Comparison of ENCODE assay signal across 27 cellular contexts in the genomic region with DNA sequence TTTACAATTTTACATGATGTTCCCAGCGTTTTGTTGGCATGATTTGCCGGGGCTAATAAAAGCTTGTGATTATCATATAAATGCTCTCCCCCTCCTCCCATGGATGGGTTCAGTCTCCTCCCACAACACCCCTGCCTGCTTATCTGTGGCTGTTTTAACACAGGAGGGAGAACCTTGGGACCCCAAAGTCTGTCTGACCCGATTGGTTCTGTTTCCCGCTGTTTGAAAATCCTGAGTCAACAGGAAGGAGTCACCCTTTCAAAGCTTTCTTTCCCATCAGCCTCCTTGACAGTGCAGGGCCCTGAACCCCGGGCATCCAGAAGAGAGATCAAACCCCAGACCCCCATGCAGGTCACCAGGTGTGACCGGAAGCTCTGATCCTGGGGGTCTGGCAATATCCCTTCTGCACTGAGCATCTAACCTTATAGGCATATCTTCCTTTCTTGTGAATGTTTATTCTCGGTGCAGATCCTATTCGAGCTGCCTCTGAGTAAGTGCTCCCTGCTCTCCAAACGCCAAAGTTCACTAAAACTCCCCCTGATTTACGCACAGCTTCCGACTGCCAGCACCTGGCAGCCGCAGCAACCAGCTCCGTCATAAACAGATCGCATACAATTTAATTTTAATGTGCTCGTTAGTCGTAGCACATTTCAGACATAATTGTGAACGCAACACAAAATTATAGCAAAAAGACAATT.
DNase-seq lines count a peak whose midpoint lies in the region; ATAC-seq, FAIRE-seq and TF ChIP-seq lines count a peak whose summit lies in the region.
"Had no signal": no experiment of that assay in that cellular context is flagged by ENCODE, and none has a peak within 500 bp of the region (broad histone marks: within the 10 kb centered on the region; RNA-seq: fewer than 3 reads in every experiment).

No MANE protein-coding gene starts in this region.

- POLR2A ChIA-PET in A549 (lab: Yijun Ruan, JAX), result no interaction called here
- POLR2A ChIA-PET in activated CD4-positive, alpha-beta memory T cell treated with anti-CD3 and anti-CD28 coated beads, Interleukin-2, amount 10 ng/mL, durations not matched to agents 7 days and 5 days (lab: Charles Lee), result no interaction called here

- no peak for TF ChIP-seq POLR2A in A549 (IDR thresholded peaks at IDR 0.05; ENCODE audit: low read length)

- no peak overlapping the region for H3K27ac Mint-ChIP-seq in chondrocyte (ENCODE audit: unreplicated experiment)
- H3K27ac Mint-ChIP-seq in activated CD4-positive, alpha-beta memory T cell treated with anti-CD3 and anti-CD28 coated beads, Interleukin-2, amount 10 ng/mL, durations not matched to agents 7 days and 5 days, result no peak overlapping the region
- H3K27ac Mint-ChIP-seq: activated T-cell treated with anti-CD3 and anti-CD28 coated beads, Interleukin-2, amount 50 U/mL, for 24 hours; IgD-negative memory B cell; stimulated activated naive CD8-positive, alpha-beta T cell treated with anti-CD3 and anti-CD28 coated beads, Interleukin-15, Interleukin-2, amounts not matched to agents 100 ng/mL and 50 ng/mL, for 24 hours had no signal

- H3K27me3 Mint-ChIP-seq in chondrocyte (ENCODE audit: low read depth), result no peaks in the 10 kb centered on the region
- no peaks in the 10 kb centered on the region for H3K27me3 Mint-ChIP-seq in activated CD4-positive, alpha-beta memory T cell treated with anti-CD3 and anti-CD28 coated beads, Interleukin-2, amount 10 ng/mL, durations not matched to agents 7 days and 5 days
- H3K27me3 Mint-ChIP-seq: activated T-cell treated with anti-CD3 and anti-CD28 coated beads, Interleukin-2, amount 50 U/mL, for 24 hours; stimulated activated naive CD8-positive, alpha-beta T cell treated with anti-CD3 and anti-CD28 coated beads, Interleukin-15, Interleukin-2, amounts not matched to agents 100 ng/mL and 50 ng/mL, for 24 hours had no signal

- ATAC-seq in A549 (no peak), omental fat pad (ENCODE audit: low FRiP score) (peak; percentile 75), esophagus mucosa (no peak), GM18520 (IDR thresholded peaks at IDR 0.05; ENCODE audit: unreplicated experiment) (no peak)
- ATAC-seq: body of pancreas, SK-N-SH treated with all-trans-retinoic acid at 6 μM for 48 hours had no signal

- no peak overlapping the region for H3K4me3 Mint-ChIP-seq in chondrocyte (ENCODE audit: unreplicated experiment)
- no peak overlapping the region for H3K4me3 Mint-ChIP-seq in activated CD4-positive, alpha-beta memory T cell treated with anti-CD3 and anti-CD28 coated beads, Interleukin-2, amount 10 ng/mL, durations not matched to agents 7 days and 5 days
- H3K4me3 Mint-ChIP-seq: activated T-cell treated with anti-CD3 and anti-CD28 coated beads, Interleukin-2, amount 50 U/mL, for 24 hours; IgD-negative memory B cell; stimulated activated naive CD8-positive, alpha-beta T cell treated with anti-CD3 and anti-CD28 coated beads, Interleukin-15, Interleukin-2, amounts not matched to agents 100 ng/mL and 50 ng/mL, for 24 hours had no signal

- H3K4me1 Mint-ChIP-seq in chondrocyte (ENCODE audit: low read depth), result peaks cover 11% of the 10 kb centered on the region
- no peaks in the 10 kb centered on the region for H3K4me1 Mint-ChIP-seq in activated CD4-positive, alpha-beta memory T cell treated with anti-CD3 and anti-CD28 coated beads, Interleukin-2, amount 10 ng/mL, durations not matched to agents 7 days and 5 days
- H3K4me1 Mint-ChIP-seq: IgD-negative memory B cell had no signal

- H3K9me3 Mint-ChIP-seq in chondrocyte (ENCODE audit: low read depth), result no peaks in the 10 kb centered on the region
- no peaks in the 10 kb centered on the region for H3K9me3 Mint-ChIP-seq in activated CD4-positive, alpha-beta memory T cell treated with anti-CD3 and anti-CD28 coated beads, Interleukin-2, amount 10 ng/mL, durations not matched to agents 7 days and 5 days
- H3K9me3 Mint-ChIP-seq: activated T-cell treated with anti-CD3 and anti-CD28 coated beads, Interleukin-2, amount 50 U/mL, for 24 hours; stimulated activated naive CD8-positive, alpha-beta T cell treated with anti-CD3 and anti-CD28 coated beads, Interleukin-15, Interleukin-2, amounts not matched to agents 100 ng/mL and 50 ng/mL, for 24 hours had no signal

- no peak for DNase-seq in A549 (ENCODE audit: low read depth in 1 of 2, low spot score in 1 of 2)
- no peak for DNase-seq in HL-60 (ENCODE audit: low read depth in 1 of 2, low spot score in 1 of 2)
- peak; percentile 30 for DNase-seq in chondrocyte (ENCODE audit: low spot score)
- no peak for DNase-seq in omental fat pad (ENCODE audit: low spot score)
- DNase-seq in activated CD4-positive, alpha-beta memory T cell treated with anti-CD3 and anti-CD28 coated beads, Interleukin-2, amount 10 ng/mL, durations not matched to agents 7 days and 5 days, result no peak
- DNase-seq in NCI-H146 treated with DMSO at 0.1 percent for 48 hours (lab: John Stamatoyannopoulos, UW; ENCODE audit: unreplicated experiment), result no peak
- DNase-seq: ACHN; activated CD4-positive, alpha-beta T cell treated with anti-CD3 and anti-CD28 coated beads for 4 hours; activated naive CD4-positive, alpha-beta T cell treated with Interleukin-2 at 50 U/mL for 16 hours; activated T-cell treated with anti-CD3 and anti-CD28 coated beads, Interleukin-2, amount 50 U/mL, for 24 hours; adrenal gland; body of pancreas; mammary epithelial cell; NCI-H1092 treated with DMSO at 0.1 percent for 48 hours; NCI-H2029; NCI-H226; NCI-H82; T-helper 2 cell; tibial artery had no signal

- H3K27ac ChIP-seq in A549 (no peak overlapping the region), HL-60 (replicated peaks) (peak overlapping the region; percentile 46)
- H3K27ac ChIP-seq: adrenal gland, BLaER1, body of pancreas, tibial artery had no signal

- no peaks in the 10 kb centered on the region for H3K27me3 ChIP-seq in HL-60 (ENCODE audit: insufficient read depth, poor library complexity, severe bottlenecking)
- H3K27me3 ChIP-seq: adrenal gland, BLaER1, body of pancreas, tibial artery had no signal

- CTCF ChIA-PET in A549 (lab: Yijun Ruan, JAX), result interaction anchor here (0.6 to 1.9 kb wide), 3 partner anchors 11 to 46 kb away, joined by 3 to 7 read pairs (median 3); no protein-coding TSS in a partner anchor
- CTCF ChIA-PET in activated CD4-positive, alpha-beta memory T cell treated with anti-CD3 and anti-CD28 coated beads, Interleukin-2, amount 10 ng/mL, durations not matched to agents 7 days and 5 days (lab: Charles Lee), result no interaction called here

- no peak for TF ChIP-seq RAD21 in A549 (conservative IDR thresholded peaks at IDR 0.05 in 1 of 2, IDR thresholded peaks at IDR 0.05 in 1 of 2)

- H3K4me1 ChIP-seq in A549, result no peaks in the 10 kb centered on the region
- H3K4me1 ChIP-seq: adrenal gland, body of pancreas, tibial artery had no signal

- H3K4me3 ChIP-seq in A549 (no peak overlapping the region), HL-60 (replicated peaks; ENCODE audit: insufficient read depth, low read length) (no peak overlapping the region)
- H3K4me3 ChIP-seq: adrenal gland, BLaER1, body of pancreas, tibial artery had no signal

- TF ChIP-seq CTCF in A549 (IDR thresholded peaks at IDR 0.05) (no peak), HL-60 (IDR thresholded peaks at IDR 0.05; ENCODE audit: insufficient read depth, low read length) (no peak), chondrocyte (IDR thresholded peaks at IDR 0.05) (no peak), omental fat pad (IDR thresholded peaks at IDR 0.05) (no peak)

- 54% methylated on average over 17 of the region's 17 CpGs for WGBS in A549 (ENCODE audit: missing lambda C conversion rate)

- H3K4me2 ChIP-seq in A549, result no peak overlapping the region

- H3K36me3 Mint-ChIP-seq in chondrocyte (ENCODE audit: low read depth), result peaks cover 28% of the 10 kb centered on the region
- H3K36me3 Mint-ChIP-seq in activated CD4-positive, alpha-beta memory T cell treated with anti-CD3 and anti-CD28 coated beads, Interleukin-2, amount 10 ng/mL, durations not matched to agents 7 days and 5 days (ENCODE audit: low read depth), result no peaks in the 10 kb centered on the region
- H3K36me3 Mint-ChIP-seq: IgD-negative memory B cell had no signal

- H3K9me3 ChIP-seq in A549, result no peaks in the 10 kb centered on the region
- H3K9me3 ChIP-seq: adrenal gland, body of pancreas, tibial artery had no signal

- TF ChIP-seq EP300 in A549 (IDR thresholded peaks at IDR 0.05), result no peak

- FAIRE-seq in A549 (lab: Jason Lieb, UNC), result peak; percentile 70
- FAIRE-seq: G401.6, H1 had no signal

TF ChIP-seq in A549, 52 proteins besides CTCF, POLR2A, EP300 and RAD21:
- TF ChIP-seq HEYL (CRISPR knock-in tag; IDR thresholded peaks at IDR 0.05), result no peak
- no peak for TF ChIP-seq BHLHE40 (IDR thresholded peaks at IDR 0.05; ENCODE audit: low read depth, low read length)
- TF ChIP-seq ZSCAN20 (CRISPR knock-in tag; IDR thresholded peaks at IDR 0.05), result no peak
- TF ChIP-seq KDM5A (IDR thresholded peaks at IDR 0.05), result no peak
- TF ChIP-seq TFCP2L1 (CRISPR knock-in tag; IDR thresholded peaks at IDR 0.05), result no peak
- no peak for TF ChIP-seq HDAC2 (IDR thresholded peaks at IDR 0.05)
- TF ChIP-seq ZC3H11A (IDR thresholded peaks at IDR 0.05), result no peak
- no peak for TF ChIP-seq KDM1A (IDR thresholded peaks at IDR 0.05; ENCODE audit: low read depth)
- TF ChIP-seq NR3C1 (IDR thresholded peaks at IDR 0.05), result no peak
- TF ChIP-seq, protein P1, sequence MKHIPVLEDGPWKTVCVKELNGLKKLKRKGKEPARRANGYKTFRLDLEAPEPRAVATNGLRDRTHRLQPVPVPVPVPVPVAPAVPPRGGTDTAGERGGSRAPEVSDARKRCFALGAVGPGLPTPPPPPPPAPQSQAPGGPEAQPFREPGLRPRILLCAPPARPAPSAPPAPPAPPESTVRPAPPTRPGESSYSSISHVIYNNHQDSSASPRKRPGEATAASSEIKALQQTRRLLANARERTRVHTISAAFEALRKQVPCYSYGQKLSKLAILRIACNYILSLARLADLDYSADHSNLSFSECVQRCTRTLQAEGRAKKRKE (CRISPR knock-in tag; IDR thresholded peaks at IDR 0.05; ENCODE audit: low read depth), result no peak
- TF ChIP-seq, protein P2, sequence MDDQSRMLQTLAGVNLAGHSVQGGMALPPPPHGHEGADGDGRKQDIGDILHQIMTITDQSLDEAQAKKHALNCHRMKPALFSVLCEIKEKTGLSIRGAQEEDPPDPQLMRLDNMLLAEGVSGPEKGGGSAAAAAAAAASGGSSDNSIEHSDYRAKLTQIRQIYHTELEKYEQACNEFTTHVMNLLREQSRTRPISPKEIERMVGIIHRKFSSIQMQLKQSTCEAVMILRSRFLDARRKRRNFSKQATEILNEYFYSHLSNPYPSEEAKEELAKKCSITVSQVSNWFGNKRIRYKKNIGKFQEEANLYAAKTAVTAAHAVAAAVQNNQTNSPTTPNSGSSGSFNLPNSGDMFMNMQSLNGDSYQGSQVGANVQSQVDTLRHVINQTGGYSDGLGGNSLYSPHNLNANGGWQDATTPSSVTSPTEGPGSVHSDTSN (IDR thresholded peaks at IDR 0.05), result no peak
- no peak for TF ChIP-seq NPAS2 (CRISPR knock-in tag; IDR thresholded peaks at IDR 0.05; ENCODE audit: borderline replicate concordance)
- TF ChIP-seq POLR2AphosphoS2 (conservative IDR thresholded peaks at IDR 0.05; ENCODE audit: low read length), result no peak
- no peak for TF ChIP-seq RNF2 (IDR thresholded peaks at IDR 0.05; ENCODE audit: borderline replicate concordance, low read depth)
